8 cellular contexts compared by ENCODE assay signal in the genomic region with DNA sequence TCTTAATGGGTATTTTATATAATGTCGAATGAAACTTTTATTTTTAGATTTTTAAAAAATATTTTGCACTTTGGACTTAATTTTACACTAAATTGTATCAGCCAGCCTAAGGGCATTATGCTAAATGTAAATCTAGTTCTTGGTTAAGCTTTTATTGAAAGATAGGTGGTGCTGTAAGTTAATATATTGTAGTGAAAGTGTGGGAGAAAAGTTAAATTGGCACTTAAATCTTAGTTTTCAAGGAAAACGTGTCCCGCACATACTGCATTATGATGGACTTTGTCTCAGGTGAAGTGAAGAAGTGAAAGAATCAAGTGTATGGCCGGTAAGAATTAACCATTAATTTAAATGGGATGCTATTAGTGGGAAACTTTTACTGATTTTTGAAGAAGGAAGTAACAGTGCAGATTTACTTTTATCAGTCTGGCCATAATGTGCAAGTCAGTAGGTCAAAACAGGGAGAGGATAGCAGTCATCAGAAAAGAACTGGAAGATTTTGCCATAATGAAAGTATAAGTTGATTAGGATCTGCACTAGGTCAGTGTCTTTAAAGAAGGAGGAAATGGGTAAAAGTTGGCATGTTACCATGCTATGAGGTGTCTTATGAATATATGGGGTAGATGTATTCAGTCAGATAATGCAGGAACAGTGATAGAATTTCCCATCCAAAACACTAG.
DNase-seq lines count a peak whose midpoint lies in the region; TF ChIP-seq lines count a peak whose summit lies in the region.

No MANE protein-coding gene starts in this region.

- peaks cover 0 to 7% of the 10 kb centered on the region in 2 donors for H3K36me3 Mint-ChIP-seq in CD4-positive, alpha-beta memory T cell

- DNase-seq in CD4-positive, alpha-beta memory T cell: peak in 4 of 5 donors; percentile 37 to 48 (median 44)
- DNase-seq in KG1 (lab: John Stamatoyannopoulos, UW): peak; percentile 21
- DNase-seq in ascending aorta (ENCODE audit: low spot score in 2 of 2): no peak
- peak; percentile 20 to 47 for DNase-seq in lung microvascular endothelial cell (ENCODE audit: low read depth in 2 of 2)
- DNase-seq in HuH-7 (ENCODE audit: low spot score): no peak
- no peak for DNase-seq in cerebellar nuclear complex (lab: John Stamatoyannopoulos, UW)
- DNase-seq in activated CD4-positive, alpha-beta T cell treated with anti-CD3 and anti-CD28 coated beads for 48 hours: no peak
- no peak for DNase-seq in NCI-H526 (lab: John Stamatoyannopoulos, UW)

- no peaks in the 10 kb centered on the region for H3K9me3 ChIP-seq in CD4-positive, alpha-beta memory T cell (ENCODE audit: control insufficient read depth in 1 of 2, low read length in 2 of 2)
- no peaks in the 10 kb centered on the region for H3K9me3 ChIP-seq in ascending aorta

- CTCF ChIA-PET in CD4-positive, alpha-beta memory T cell (lab: Charles Lee; ENCODE audit: partially characterized antibody): interaction anchor here (0.6 to 8.2 kb wide), 20 partner anchors 43 to 395 kb away, joined by 3 to 95 read pairs (median 3); no protein-coding TSS in a partner anchor

- H3K4me1 ChIP-seq in CD4-positive, alpha-beta memory T cell (ENCODE audit: insufficient read depth, low read length): peaks cover 24% of the 10 kb centered on the region
- no peaks in the 10 kb centered on the region for H3K4me1 ChIP-seq in ascending aorta

- no peak overlapping the region for H3K4me3 ChIP-seq in CD4-positive, alpha-beta memory T cell (ENCODE audit: low read length in 2 of 2)
- H3K4me3 ChIP-seq in ascending aorta: no peak overlapping the region

- no peaks in the 10 kb centered on the region for H3K27me3 Mint-ChIP-seq in CD4-positive, alpha-beta memory T cell

- peak overlapping the region in 6 of 8 donors; percentile 62 to 78 (median 75) for H3K4me3 Mint-ChIP-seq in CD4-positive, alpha-beta memory T cell

- peak overlapping the region; percentile 57 to 95 (median 86) for H3K27ac Mint-ChIP-seq in CD4-positive, alpha-beta memory T cell

- intact Hi-C loops in CD4-positive, alpha-beta memory T cell (cut with micrococcal nuclease): loop anchor here (1.0 to 5.0 kb wide), 12 partner anchors 42 to 489 kb away; no protein-coding TSS in a partner anchor
- intact Hi-C loops in ascending aorta (cut with DNase I): loop anchor here (1.0 kb wide), 1 partner anchor 394 kb away; no protein-coding TSS in a partner anchor

- no peaks in the 10 kb centered on the region for H3K9me3 Mint-ChIP-seq in CD4-positive, alpha-beta memory T cell

- no peaks in the 10 kb centered on the region for H3K36me3 ChIP-seq in CD4-positive, alpha-beta memory T cell (ENCODE audit: insufficient read depth, low read length)
- H3K36me3 ChIP-seq in ascending aorta: peaks cover 4 to 5% of the 10 kb centered on the region in 2 donors

- H3K4me1 Mint-ChIP-seq in CD4-positive, alpha-beta memory T cell: peaks cover 20 to 34% (median 23%) of the 10 kb centered on the region in 4 donors

- no peaks in the 10 kb centered on the region for H3K27me3 ChIP-seq in CD4-positive, alpha-beta memory T cell (ENCODE audit: insufficient read depth, low read length)
- no peaks in the 10 kb centered on the region for H3K27me3 ChIP-seq in ascending aorta

- POLR2A ChIA-PET in CD4-positive, alpha-beta memory T cell (lab: Charles Lee; ENCODE audit: partially characterized antibody): interaction anchor here (0.6 to 6.7 kb wide), 11 partner anchors 80 to 333 kb away, joined by 3 to 47 read pairs (median 3); partner anchors contain the start of gene CD44

- peak overlapping the region; percentile 45 for H3K27ac ChIP-seq in CD4-positive, alpha-beta memory T cell (ENCODE audit: low read depth, low read length)
- no peak overlapping the region for H3K27ac ChIP-seq in ascending aorta

- TF ChIP-seq CTCF in ascending aorta (IDR thresholded peaks at IDR 0.05): peak; percentile 35 to 69 (median 43)

Comparison
In these comparisons a context has a peak if more than half of its experiments do, and no peak if none do; other contexts are left out.
1. DNase-seq: peak in CD4-positive, alpha-beta memory T cell (4 of 5), KG1 (single experiment) and lung microvascular endothelial cell (2 of 2); none in ascending aorta (0 of 2), HuH-7 (single experiment), cerebellar nuclear complex (0 of 2), activated CD4-positive, alpha-beta T cell treated with anti-CD3 and anti-CD28 coated beads for 48 hours (single experiment) and NCI-H526 (0 of 2).